ENCODE assay signal across 20 cellular contexts in genomic region chr7:157827863-157828160, GRCh38.
DNase-seq lines count a peak whose midpoint lies in the region; ATAC-seq lines count a peak whose summit lies in the region.
"Had no signal": no experiment of that assay in that cellular context is flagged by ENCODE, and none has a peak within 500 bp of the region (broad histone marks: within the 10 kb centered on the region; RNA-seq: fewer than 3 reads in every experiment).

No MANE protein-coding gene starts in this region.

- H2BK15ac ChIP-seq in neuronal stem cell (ENCODE audit: low read length): peak overlapping the region; percentile 81

- DNase-seq in T-helper 17 cell: no peak
- no peak for DNase-seq in neuronal stem cell (ENCODE audit: low spot score)
- DNase-seq in kidney glomerular epithelial cell (lab: John Stamatoyannopoulos, UW): no peak
- DNase-seq in MG63: no peak
- no peak for DNase-seq in activated gamma-delta T cell treated with Interleukin-2 at 50 U/mL for 16 hours
- DNase-seq in NCI-H146 (lab: John Stamatoyannopoulos, UW): no peak
- DNase-seq: ACHN; BE2C; CD8-positive, alpha-beta memory T cell; COR-L47; DMS 273 treated with DMSO at 0.1 percent for 48 hours; DMS53; DND-41; EL; GM23248 had no signal

- H3K4me3 Mint-ChIP-seq in T-helper 17 cell: peak overlapping the region; percentile 36
- H3K4me3 Mint-ChIP-seq: CD14-positive monocyte had no signal

- H3K18ac ChIP-seq in neuronal stem cell (ENCODE audit: low read length): no peak overlapping the region

- H4K8ac ChIP-seq in neuronal stem cell (ENCODE audit: low read depth, low read length): no peak overlapping the region

- peaks cover 14% of the 10 kb centered on the region for H3K4me1 ChIP-seq in BLaER1
- H3K4me1 ChIP-seq in BLaER1 treated with 17β-estradiol and CSF1 and Interleukin-3, amounts not matched to agents 10 nM and 100 nM: peaks cover 0 to 18% (median 13%) of the 10 kb centered on the region in 10 experiments; a peak in 18 of 20 replicates
- peaks cover 0 to 2% of the 10 kb centered on the region in 2 donors for H3K4me1 ChIP-seq in neuronal stem cell (ENCODE audit: control insufficient read depth in 2 of 2, insufficient read depth in 1 of 2, low read depth in 1 of 2, low read length in 2 of 2)
- H3K4me1 ChIP-seq: BE2C, HAP-1 had no signal

- peak overlapping the region; percentile 56 for H4K91ac ChIP-seq in neuronal stem cell (ENCODE audit: low read depth, low read length, poor library complexity)

- H3K27ac Mint-ChIP-seq in T-helper 17 cell: no peak overlapping the region
- H3K27ac Mint-ChIP-seq: CD8-positive, alpha-beta memory T cell had no signal

- H3K23ac ChIP-seq in neuronal stem cell (ENCODE audit: low read depth, low read length, poor library complexity): no peak overlapping the region

- no peak overlapping the region for H2BK5ac ChIP-seq in neuronal stem cell (ENCODE audit: low read length)

- H3K4me2 ChIP-seq in BLaER1 (peak overlapping the region; percentile 45; the same call in 1 of the 2 replicates), neuronal stem cell (ENCODE audit: insufficient read depth, low read length, poor library complexity, severe bottlenecking) (no peak overlapping the region)
- peak overlapping the region in 9 of 11 experiments; percentile 41 to 71 (median 56); a peak in 13 of 22 replicates for H3K4me2 ChIP-seq in BLaER1 treated with 17β-estradiol and CSF1 and Interleukin-3, amounts not matched to agents 10 nM and 100 nM

- H3K14ac ChIP-seq in neuronal stem cell (ENCODE audit: low read length): no peak overlapping the region

- H3K27me3 ChIP-seq in BLaER1 (no peaks in the 10 kb centered on the region), neuronal stem cell (ENCODE audit: control insufficient read depth in 3 of 3, insufficient read depth in 3 of 3, low read depth in 1 of 3, low read length in 3 of 3) (no peaks in the 10 kb centered on the region), MG63 (no peaks in the 10 kb centered on the region)
- no peaks in the 10 kb centered on the region for H3K27me3 ChIP-seq in BLaER1 treated with 17β-estradiol and CSF1 and Interleukin-3, amounts not matched to agents 10 nM and 100 nM
- H3K27me3 ChIP-seq: BE2C had no signal

- no peaks in the 10 kb centered on the region for H3K79me1 ChIP-seq in neuronal stem cell (ENCODE audit: low read depth, low read length)

- no CpG with 5 or more reads among the region's 10 CpGs for WGBS in neuronal stem cell (ENCODE audit: extremely low coverage in 2 of 2, insufficient read length in 2 of 2, insufficient replicate concordance in 1 of 2), 2 donors

- H3K27ac ChIP-seq in BLaER1: no peak overlapping the region
- no peak overlapping the region for H3K27ac ChIP-seq in BLaER1 treated with 17β-estradiol and CSF1 and Interleukin-3, amounts not matched to agents 10 nM and 100 nM
- H3K27ac ChIP-seq in neuronal stem cell (replicated peaks; ENCODE audit: low read length): no peak overlapping the region
- H3K27ac ChIP-seq: GM23248 had no signal

- no peak overlapping the region for H3K9ac ChIP-seq in BLaER1
- no peak overlapping the region for H3K9ac ChIP-seq in BLaER1 treated with 17β-estradiol and CSF1 and Interleukin-3, amounts not matched to agents 10 nM and 100 nM
- no peak overlapping the region for H3K9ac ChIP-seq in neuronal stem cell (ENCODE audit: low read depth, low read length, poor library complexity)
- H3K9ac ChIP-seq: GM23248 had no signal

- H3K4me1 Mint-ChIP-seq in T-helper 17 cell: peaks cover 8% of the 10 kb centered on the region

- H3K36me3 ChIP-seq in BLaER1 (no peaks in the 10 kb centered on the region), neuronal stem cell (replicated peaks in 1 of 2; ENCODE audit: control insufficient read depth in 2 of 2, insufficient read depth in 2 of 2, low read length in 2 of 2) (no peaks in the 10 kb centered on the region), MG63 (no peaks in the 10 kb centered on the region)
- H3K36me3 ChIP-seq in BLaER1 treated with 17β-estradiol and CSF1 and Interleukin-3, amounts not matched to agents 10 nM and 100 nM: no peaks in the 10 kb centered on the region
- H3K36me3 ChIP-seq: BE2C, HAP-1 had no signal

- H2AK5ac ChIP-seq in neuronal stem cell (ENCODE audit: low read depth, low read length): peak overlapping the region; percentile 59

- no peaks in the 10 kb centered on the region for H3K36me3 Mint-ChIP-seq in T-helper 17 cell (ENCODE audit: low read depth)
- H3K36me3 Mint-ChIP-seq: CD14-positive monocyte; CD8-positive, alpha-beta memory T cell had no signal

- ATAC-seq in T-helper 17 cell: no peak
- ATAC-seq: GM12878 had no signal

- H4K20me1 ChIP-seq in BLaER1: no peaks in the 10 kb centered on the region
- peaks cover 0 to 8% (median 0%) of the 10 kb centered on the region in 11 experiments; a peak in 1 of 22 replicates for H4K20me1 ChIP-seq in BLaER1 treated with 17β-estradiol and CSF1 and Interleukin-3, amounts not matched to agents 10 nM and 100 nM

- H3K4ac ChIP-seq in neuronal stem cell (ENCODE audit: low read length): no peak overlapping the region

- no peak overlapping the region for H2BK12ac ChIP-seq in neuronal stem cell (ENCODE audit: low read length)

- no peak overlapping the region for H3K4me3 ChIP-seq in BLaER1
- no peak overlapping the region for H3K4me3 ChIP-seq in BLaER1 treated with 17β-estradiol and CSF1 and Interleukin-3, amounts not matched to agents 10 nM and 100 nM
- H3K4me3 ChIP-seq in neuronal stem cell (ENCODE audit: low read length in 2 of 2): no peak overlapping the region
- H3K4me3 ChIP-seq in MG63: no peak overlapping the region
- H3K4me3 ChIP-seq: GM12878, GM23248, HAP-1 had no signal

- H2AFZ ChIP-seq in neuronal stem cell (ENCODE audit: low read length): no peak overlapping the region
- H2AFZ ChIP-seq: GM23248 had no signal

- peaks cover 7% of the 10 kb centered on the region for H3K27me3 Mint-ChIP-seq in T-helper 17 cell

- H3K9me3 ChIP-seq in BLaER1 (no peaks in the 10 kb centered on the region), T-helper 17 cell (ENCODE audit: control insufficient read depth, low read length, poor library complexity, severe bottlenecking) (no peaks in the 10 kb centered on the region), neuronal stem cell (replicated peaks in 1 of 2; ENCODE audit: control insufficient read depth in 2 of 2, insufficient read depth in 1 of 2, low read depth in 1 of 2, low read length in 2 of 2) (no peaks in the 10 kb centered on the region), MG63 (no peaks in the 10 kb centered on the region)
- H3K9me3 ChIP-seq in BLaER1 treated with 17β-estradiol and CSF1 and Interleukin-3, amounts not matched to agents 10 nM and 100 nM (replicated peaks in 1 of 11): no peaks in the 10 kb centered on the region
- H3K9me3 ChIP-seq: BE2C, HAP-1 had no signal

- H2BK120ac ChIP-seq in neuronal stem cell (ENCODE audit: low read depth, low read length): no peak overlapping the region
